In genomic region chr6:87673237-87673636, GRCh38 we compare ENCODE assay signal across 1 cellular context.
TF ChIP-seq lines count a peak whose summit lies in the region.

No MANE protein-coding gene starts in this region.

TF ChIP-seq in liver, 16 proteins besides CTCF, POLR2A, EP300 and RAD21 (continued from another document):
- TF ChIP-seq REST (IDR thresholded peaks at IDR 0.05): no peak
